Comparison of ENCODE assay signal across 17 cellular contexts in the genomic region with DNA sequence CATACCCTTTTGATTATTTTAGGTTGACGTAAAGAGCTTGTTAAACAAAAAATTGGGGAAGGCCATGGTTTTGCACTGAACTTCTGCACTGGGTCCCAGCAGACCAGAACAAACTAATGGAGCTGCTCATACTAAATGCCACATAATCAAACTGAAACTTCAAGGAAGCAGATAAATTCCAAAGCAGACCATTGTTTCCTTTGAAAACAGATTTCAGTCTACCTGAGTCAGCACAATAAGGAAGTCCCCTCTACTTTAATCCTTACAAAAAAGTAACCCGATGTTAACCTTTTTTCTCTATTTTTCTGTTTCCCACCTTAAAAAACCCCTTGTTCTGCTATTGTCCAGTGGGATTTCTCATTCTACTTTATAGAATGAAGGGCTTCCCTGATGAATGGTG. TPM values are rescaled to one million over a fixed set of nuclear protein-coding genes. Genes with fewer than 3 reads are reported as not detected.
"Had no signal": no experiment of that assay in that cellular context is flagged by ENCODE, and none has a peak within 500 bp of the region (broad histone marks: within the 10 kb centered on the region; RNA-seq: fewer than 3 reads in every experiment).

No MANE protein-coding gene starts in this region.

- H3K4me1 Mint-ChIP-seq: activated naive CD4-positive, alpha-beta T cell treated with anti-CD3 and anti-CD28 coated beads, Interleukin-2, amount 10 ng/mL, durations not matched to agents 7 days and 5 days; naive B cell had no signal

- H3K27ac ChIP-seq: ascending aorta, cardiac muscle cell, lower lobe of right lung, stomach, testis, upper lobe of left lung had no signal

- H3K9me3 ChIP-seq: ascending aorta, lower lobe of right lung, stomach, testis, upper lobe of left lung had no signal

- H3K4me1 ChIP-seq: ascending aorta, lower lobe of right lung, stomach, testis, upper lobe of left lung had no signal

- H3K4me3 Mint-ChIP-seq: activated naive CD4-positive, alpha-beta T cell treated with anti-CD3 and anti-CD28 coated beads, Interleukin-2, amount 10 ng/mL, durations not matched to agents 7 days and 5 days; naive B cell; T-cell had no signal

- H3K27ac Mint-ChIP-seq: activated naive CD4-positive, alpha-beta T cell treated with anti-CD3 and anti-CD28 coated beads, Interleukin-2, amount 10 ng/mL, durations not matched to agents 7 days and 5 days; activated T-helper 2 cell treated with anti-CD3 and anti-CD28 coated beads, Interferon-gamma antibody, Interleukin-2, Interleukin-4, amounts not matched to agents 10 μg/mL and 5 μg/mL and 100 μg/mL, durations not matched to agents 14 hours and 24 hours and 36 hours; T-cell had no signal

- H3K9me3 Mint-ChIP-seq: activated naive CD4-positive, alpha-beta T cell treated with anti-CD3 and anti-CD28 coated beads, Interleukin-2, amount 10 ng/mL, durations not matched to agents 7 days and 5 days; activated T-helper 2 cell treated with anti-CD3 and anti-CD28 coated beads, Interferon-gamma antibody, Interleukin-2, Interleukin-4, amounts not matched to agents 10 μg/mL and 5 μg/mL and 100 μg/mL, durations not matched to agents 14 hours and 24 hours and 36 hours; naive B cell; T-cell had no signal

- ATAC-seq: lower lobe of right lung, T-cell had no signal

- H3K4me3 ChIP-seq: ascending aorta, cardiac muscle cell, lower lobe of right lung, stomach, testis, upper lobe of left lung had no signal

- H3K27me3 ChIP-seq: ascending aorta, cardiac muscle cell, stomach, testis, upper lobe of left lung had no signal

- DNase-seq: activated CD4-positive, CD25-positive, alpha-beta regulatory T cell treated with anti-CD3 and anti-CD28 coated beads, Interleukin-2, amount 50 U/mL, for 72 hours; activated naive CD4-positive, alpha-beta T cell treated with anti-CD3 and anti-CD28 coated beads, Interleukin-2, amount 10 ng/mL, durations not matched to agents 7 days and 5 days; activated T-cell treated with anti-CD3 and anti-CD28 coated beads for 4 hours; kidney glomerular epithelial cell; lower lobe of right lung; naive B cell; retina; stimulated activated CD4-positive, alpha-beta T cell treated with anti-CD3 and anti-CD28 coated beads, Interleukin-12 subunit alpha, Interleukin-12 subunit beta, amount 100 ng/mL, for 4 hours; stimulated activated CD4-positive, alpha-beta T cell treated with anti-CD3 and anti-CD28 coated beads, Interleukin-2, amount 100 ng/mL, for 24 hours; stomach; T-cell; T1000; testis; upper lobe of left lung had no signal

RNA-seq across cellular contexts. Expression of gene TSLP, which starts 59.8 kb away (rescaled TPM):
- total RNA-seq: ascending aorta had no signal
